Comparison of ENCODE assay signal across 25 cellular contexts in genomic region chr2:10169053-10169578, GRCh38. TPM values are rescaled to one million over a fixed set of nuclear protein-coding genes. Genes with fewer than 3 reads are reported as not detected.
DNase-seq lines count a peak whose midpoint lies in the region; ATAC-seq, FAIRE-seq and TF ChIP-seq lines count a peak whose summit lies in the region.
"Had no signal": no experiment of that assay in that cellular context is flagged by ENCODE, and none has a peak within 500 bp of the region (broad histone marks: within the 10 kb centered on the region; RNA-seq: fewer than 3 reads in every experiment).

No MANE protein-coding gene starts in this region.

- H3K27ac Mint-ChIP-seq in astrocyte (ENCODE audit: unreplicated experiment) = no peak overlapping the region
- H3K27ac Mint-ChIP-seq in activated naive CD4-positive, alpha-beta T cell treated with anti-CD3 and anti-CD28 coated beads, Interleukin-2, amount 50 U/mL, for 72 hours = no peak overlapping the region
- H3K27ac Mint-ChIP-seq: activated CD8-positive, alpha-beta T cell treated with anti-CD3 and anti-CD28 coated beads for 36 hours; activated naive CD8-positive, alpha-beta T cell; CD4-positive, alpha-beta T cell; stimulated activated naive CD8-positive, alpha-beta T cell treated with anti-CD3 and anti-CD28 coated beads, Interleukin-15, amount 100 ng/mL, for 72 hours had no signal

- peak; percentile 26 for TF ChIP-seq CTCF in HepG2 (CRISPR knock-in tag; IDR thresholded peaks at IDR 0.05)
- TF ChIP-seq CTCF in right lobe of liver (IDR thresholded peaks at IDR 0.05) = no peak
- no peak for TF ChIP-seq CTCF in astrocyte (IDR thresholded peaks at IDR 0.05; ENCODE audit: insufficient read depth, low read depth, low read length)

- H3K9me3 ChIP-seq in HepG2 (ENCODE audit: low read length) (no peaks in the 10 kb centered on the region), right lobe of liver (no peaks in the 10 kb centered on the region), astrocyte (ENCODE audit: insufficient read depth, low read depth, low read length) (no peaks in the 10 kb centered on the region)
- H3K9me3 ChIP-seq: left ventricle myocardium inferior had no signal

- H3K27me3 ChIP-seq in HepG2 (ENCODE audit: control insufficient read depth in 1 of 2, insufficient read depth in 2 of 2, low read length in 2 of 2) (no peaks in the 10 kb centered on the region), right lobe of liver (no peaks in the 10 kb centered on the region), astrocyte (ENCODE audit: insufficient read depth, low read length) (no peaks in the 10 kb centered on the region)

- H3K4me1 ChIP-seq in HepG2 (ENCODE audit: insufficient read depth, low read length) (no peaks in the 10 kb centered on the region), right lobe of liver (no peaks in the 10 kb centered on the region), astrocyte (ENCODE audit: insufficient read depth, low read length) (peaks cover 22% of the 10 kb centered on the region)
- H3K4me1 ChIP-seq: left ventricle myocardium inferior had no signal

- CTCF ChIA-PET in HepG2 (lab: Yijun Ruan, JAX; ENCODE audit: low intra/inter-chr PET ratio, low total read pairs) = no interaction called here

- no peaks in the 10 kb centered on the region for H3K9me3 Mint-ChIP-seq in astrocyte (ENCODE audit: unreplicated experiment)
- H3K9me3 Mint-ChIP-seq in activated naive CD4-positive, alpha-beta T cell treated with anti-CD3 and anti-CD28 coated beads, Interleukin-2, amount 50 U/mL, for 72 hours = no peaks in the 10 kb centered on the region
- H3K9me3 Mint-ChIP-seq: activated CD8-positive, alpha-beta T cell treated with anti-CD3 and anti-CD28 coated beads for 36 hours; CD4-positive, alpha-beta T cell; central memory CD8-positive, alpha-beta T cell; naive B cell; stimulated activated naive CD8-positive, alpha-beta T cell treated with anti-CD3 and anti-CD28 coated beads, Interleukin-15, amount 100 ng/mL, for 72 hours had no signal

- 80% methylated on average over 7 of the region's 7 CpGs for WGBS in HepG2 (ENCODE audit: low lambda C conversion rate)
- WGBS in right lobe of liver (ENCODE audit: insufficient coverage, low coverage, low lambda C conversion rate, missing lambda C conversion rate) = 92% methylated on average over 3 of the region's 7 CpGs

- H3K79me2 ChIP-seq in HepG2 (ENCODE audit: insufficient read depth, low read length) (no peaks in the 10 kb centered on the region), astrocyte (ENCODE audit: insufficient read depth, low read length) (no peaks in the 10 kb centered on the region)

- DNase-seq in HepG2 (ENCODE audit: low spot score) = peak; percentile 57
- no peak for DNase-seq in right lobe of liver
- no peak for DNase-seq in astrocyte (ENCODE audit: low read depth)
- no peak for DNase-seq in left colon
- no peak for DNase-seq in activated naive CD4-positive, alpha-beta T cell treated with anti-CD3 and anti-CD28 coated beads, Interleukin-2, amount 50 U/mL, for 72 hours (ENCODE audit: low spot score in 2 of 2)
- DNase-seq in DMS114 treated with DMSO at 0.1 percent for 48 hours (lab: John Stamatoyannopoulos, UW; ENCODE audit: unreplicated experiment) = no peak
- DNase-seq in NCI-H1048 (lab: John Stamatoyannopoulos, UW) = no peak
- DNase-seq: activated CD4-positive, alpha-beta T cell treated with anti-CD3 and anti-CD28 coated beads for 1 hour; activated CD8-positive, alpha-beta T cell treated with anti-CD3 and anti-CD28 coated beads for 36 hours; AML-193; CD4-positive, alpha-beta T cell; DMS153; hypothalamus; left ventricle myocardium inferior; naive B cell; NCI-H187; RPMI8226; stimulated activated naive CD8-positive, alpha-beta T cell treated with anti-CD3 and anti-CD28 coated beads, Interleukin-15, amount 100 ng/mL, for 72 hours; T-helper 2 cell had no signal

- intact Hi-C loops in HepG2 (cut with micrococcal nuclease; ENCODE audit: unreplicated experiment) = no loop called here
- intact Hi-C loops in right lobe of liver (cut with DNase I) = no loop called here
- intact Hi-C loops in left colon (cut with DNase I, micrococcal nuclease) = no loop called here

- TF ChIP-seq POLR2A in HepG2 (IDR thresholded peaks at IDR 0.05; ENCODE audit: insufficient read depth in 1 of 2, low read depth in 2 of 2, low read length in 2 of 2) = no peak
- no peak for TF ChIP-seq POLR2A in right lobe of liver (IDR thresholded peaks at IDR 0.05)

- H3K27ac ChIP-seq in HepG2 (ENCODE audit: extremely low read length, insufficient read depth, low read length) (no peak overlapping the region), right lobe of liver (no peak overlapping the region), astrocyte (ENCODE audit: low read depth, low read length) (no peak overlapping the region)
- H3K27ac ChIP-seq: left ventricle myocardium inferior had no signal

- H3K36me3 Mint-ChIP-seq in astrocyte (ENCODE audit: low read depth, unreplicated experiment) = no peaks in the 10 kb centered on the region
- H3K36me3 Mint-ChIP-seq in activated naive CD4-positive, alpha-beta T cell treated with anti-CD3 and anti-CD28 coated beads, Interleukin-2, amount 50 U/mL, for 72 hours = peaks cover 6 to 9% of the 10 kb centered on the region in 2 donors
- H3K36me3 Mint-ChIP-seq: activated naive CD8-positive, alpha-beta T cell; naive B cell had no signal

- in situ Hi-C loops in HepG2 (cut with HindIII; ENCODE audit: extremely low pct_ligation_motif_present, low pct_unique_long_range_greater_than_20kb) = no loop called here

- H4K20me1 ChIP-seq in HepG2 (ENCODE audit: insufficient read depth, low read length) (no peaks in the 10 kb centered on the region), astrocyte (ENCODE audit: insufficient read depth, low read length) (no peaks in the 10 kb centered on the region)

- TF ChIP-seq RAD21 in HepG2 (CRISPR knock-in tag; IDR thresholded peaks at IDR 0.05) = no peak

- H2AFZ ChIP-seq in HepG2 (ENCODE audit: low read length) (no peak overlapping the region), astrocyte (ENCODE audit: low read depth, low read length) (peak overlapping the region; percentile 10)

- H3K27me3 Mint-ChIP-seq in astrocyte (ENCODE audit: low read depth, unreplicated experiment) = peaks cover 39% of the 10 kb centered on the region
- H3K27me3 Mint-ChIP-seq: activated CD8-positive, alpha-beta T cell treated with anti-CD3 and anti-CD28 coated beads for 36 hours; activated naive CD8-positive, alpha-beta T cell; CD4-positive, alpha-beta T cell; central memory CD8-positive, alpha-beta T cell; naive B cell; stimulated activated naive CD8-positive, alpha-beta T cell treated with anti-CD3 and anti-CD28 coated beads, Interleukin-15, amount 100 ng/mL, for 72 hours had no signal

- peak; percentile 39 for ATAC-seq in HepG2
- no peak for ATAC-seq in right lobe of liver
- ATAC-seq in left colon = peak; percentile 72
- ATAC-seq in GM18519 (IDR thresholded peaks at IDR 0.05; ENCODE audit: low FRiP score, unreplicated experiment) = no peak
- ATAC-seq in activated naive CD4-positive, alpha-beta T cell treated with anti-CD3 and anti-CD28 coated beads, Interleukin-2, amount 50 U/mL, for 72 hours = no peak
- ATAC-seq: activated CD8-positive, alpha-beta T cell treated with anti-CD3 and anti-CD28 coated beads for 36 hours; stimulated activated naive CD8-positive, alpha-beta T cell treated with anti-CD3 and anti-CD28 coated beads, Interleukin-15, amount 100 ng/mL, for 72 hours had no signal

- no peak for TF ChIP-seq EP300 in HepG2 (IDR thresholded peaks at IDR 0.05; ENCODE audit: low read depth in 2 of 2, low read length in 2 of 2)
- no peak for TF ChIP-seq EP300 in HepG2 (CRISPR knock-in tag; IDR thresholded peaks at IDR 0.05; ENCODE audit: borderline replicate concordance)

- POLR2A ChIA-PET in HepG2 (lab: Yijun Ruan, JAX) = no interaction called here

- H3K4me3 Mint-ChIP-seq in astrocyte (ENCODE audit: unreplicated experiment) = no peak overlapping the region
- H3K4me3 Mint-ChIP-seq: activated CD8-positive, alpha-beta T cell treated with anti-CD3 and anti-CD28 coated beads for 36 hours; activated naive CD8-positive, alpha-beta T cell; CD4-positive, alpha-beta T cell; central memory CD8-positive, alpha-beta T cell; naive B cell; stimulated activated naive CD8-positive, alpha-beta T cell treated with anti-CD3 and anti-CD28 coated beads, Interleukin-15, amount 100 ng/mL, for 72 hours had no signal

- H3K9ac ChIP-seq in HepG2 (ENCODE audit: insufficient read depth, low read depth, low read length) (no peak overlapping the region), astrocyte (ENCODE audit: low read length) (no peak overlapping the region)

- peaks cover 8 to 15% of the 10 kb centered on the region in 2 experiments; a peak in 4 of 5 replicates for H3K36me3 ChIP-seq in HepG2 (replicated peaks in 1 of 2; ENCODE audit: control insufficient read depth in 1 of 2, insufficient read depth in 2 of 2, low read length in 2 of 2)
- H3K36me3 ChIP-seq in right lobe of liver = no peaks in the 10 kb centered on the region
- H3K36me3 ChIP-seq in astrocyte (ENCODE audit: insufficient read depth, low read length) = no peaks in the 10 kb centered on the region
- H3K36me3 ChIP-seq: left ventricle myocardium inferior had no signal

- peaks cover 11% of the 10 kb centered on the region for H3K4me1 Mint-ChIP-seq in astrocyte (ENCODE audit: low read depth, unreplicated experiment)
- H3K4me1 Mint-ChIP-seq: central memory CD8-positive, alpha-beta T cell had no signal

- FAIRE-seq in HepG2 (lab: Jason Lieb, UNC) = peak; percentile 60
- FAIRE-seq in astrocyte (lab: Jason Lieb, UNC) = no peak
- FAIRE-seq: A204.1, H54, HTR-8/SVneo had no signal

- BruUV-seq in HepG2 (replicated peaks; lab: Mats Ljungman, UMichigan) = no TSS peak

- no peak overlapping the region for H3K4me2 ChIP-seq in HepG2 (ENCODE audit: low read depth, low read length)
- H3K4me2 ChIP-seq in astrocyte (ENCODE audit: low read length) = peak overlapping the region; percentile 51

- H3K4me3 ChIP-seq in HepG2 (replicated peaks in 1 of 3; ENCODE audit: insufficient read depth in 1 of 3, low read depth in 2 of 3, low read length in 3 of 3) = no peak overlapping the region
- no peak overlapping the region for H3K4me3 ChIP-seq in right lobe of liver
- no peak overlapping the region for H3K4me3 ChIP-seq in astrocyte (ENCODE audit: insufficient read depth, low read depth, low read length)
- H3K4me3 ChIP-seq: left ventricle myocardium inferior had no signal

RNA-seq across cellular contexts. Expression of gene RRM2, which starts 46.6 kb away (rescaled TPM):
- total RNA-seq in HepG2 (2016; rRNA removed; fragmentation: Illumina TruSeq; extraction: Trizol) (150 and 191 TPM in 2 replicates), right lobe of liver (10 to 100 TPM in 1 of 6 experiments, 1 to 10 TPM in 5; 1.1 to 10.3 (median 5.7) TPM), astrocyte (6.8 and 11.9 TPM in 2 replicates), left colon (10 to 100 TPM; 15.8 to 40.0 TPM)
- total RNA-seq in HepG2 (2016; cell fraction: cytosol; rRNA removed; fragmentation: Illumina TruSeq; extraction: Trizol; ENCODE audit: low read depth) = 37.8 and 48.5 TPM in 2 replicates
- 147 and 157 TPM in 2 replicates for total RNA-seq in HepG2 (2016; cell fraction: insoluble cytoplasmic fraction; rRNA removed; fragmentation: Illumina TruSeq; extraction: Trizol)
- 80.6 and 88.9 TPM in 2 replicates for total RNA-seq in HepG2 (2016; cell fraction: membrane; rRNA removed; fragmentation: Illumina TruSeq; extraction: Trizol)
- total RNA-seq in HepG2 (2016; cell fraction: nucleus; rRNA removed; fragmentation: Illumina TruSeq; extraction: Trizol) = 128 and 140 TPM in 2 replicates
- polyA plus RNA-seq in HepG2 (2011; rRNA removed) = 15.2 and 31.3 TPM in 2 replicates
- 16.4 and 33.9 TPM in 2 replicates for polyA plus RNA-seq in HepG2 (2011; cell fraction: cytosol; rRNA removed)
- 56.9 and 85.9 TPM in 2 replicates for polyA plus RNA-seq in HepG2 (2011; cell fraction: nucleus; rRNA removed)
- 28.1 and 60.7 TPM in 2 replicates for polyA plus RNA-seq in HepG2 (2012)
- polyA plus RNA-seq in HepG2 (2016; cell fraction: cytosol; fragmentation: Illumina TruSeq; extraction: Trizol; ENCODE audit: low read depth) = 43.8 and 46.7 TPM in 2 replicates
- 194 and 228 TPM in 2 replicates for polyA plus RNA-seq in HepG2 (2016; cell fraction: insoluble cytoplasmic fraction; fragmentation: Illumina TruSeq; extraction: Trizol; ENCODE audit: low read depth)
- polyA plus RNA-seq in HepG2 (2016; cell fraction: membrane; fragmentation: Illumina TruSeq; extraction: Trizol; ENCODE audit: low read depth) = 51.9 and 53.7 TPM in 2 replicates
- 138 and 141 TPM in 2 replicates for polyA plus RNA-seq in HepG2 (2016; cell fraction: nucleus; fragmentation: Illumina TruSeq; extraction: Trizol; ENCODE audit: insufficient read depth, low read depth)
- 59.0 and 93.0 TPM in 2 replicates for polyA minus RNA-seq in HepG2 (2011; rRNA and poly(A)+ RNA removed; ENCODE audit: low replicate concordance)
- 42.2 and 50.2 TPM in 2 replicates for polyA minus RNA-seq in HepG2 (2011; cell fraction: cytosol; rRNA and poly(A)+ RNA removed)
- polyA minus RNA-seq in HepG2 (2011; cell fraction: nucleus; rRNA and poly(A)+ RNA removed) = 47.4 and 63.0 TPM in 2 replicates
- total RNA-seq in activated naive CD4-positive, alpha-beta T cell treated with anti-CD3 and anti-CD28 coated beads, Interleukin-2, amount 50 U/mL, for 72 hours = 100 to 1,000 TPM; 413 to 682 TPM

Comparison
In these comparisons a context has a peak if more than half of its experiments do, and no peak if none do; other contexts are left out.
1. ATAC-seq: peak in HepG2 (single experiment) and left colon (single experiment); none in right lobe of liver (0 of 4), GM18519 (single experiment) and activated naive CD4-positive, alpha-beta T cell treated with anti-CD3 and anti-CD28 coated beads, Interleukin-2, amount 50 U/mL, for 72 hours (0 of 2).